Comparison of ENCODE assay signal across 27 cellular contexts in the genomic region with DNA sequence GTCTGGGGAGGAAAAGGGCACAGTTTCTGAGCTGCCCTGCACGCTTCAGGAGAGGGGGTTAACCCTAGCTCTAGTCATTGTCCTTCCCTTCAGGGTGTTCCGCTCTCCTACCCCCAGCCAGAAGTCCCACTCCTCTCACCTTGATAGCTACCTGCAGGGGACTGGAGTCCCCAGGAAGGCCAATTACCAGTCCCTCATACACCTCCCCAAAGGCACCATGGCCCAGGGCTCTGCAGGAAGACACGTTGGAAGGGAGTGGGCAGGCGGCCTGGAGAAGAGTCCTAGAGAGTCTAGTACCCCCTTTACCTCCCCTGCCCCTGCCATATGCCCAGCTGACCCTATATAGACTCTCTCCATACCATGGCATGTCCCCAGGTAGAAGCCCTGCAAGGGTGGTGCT. TPM values are rescaled to one million over a fixed set of nuclear protein-coding genes. Genes with fewer than 3 reads are reported as not detected.
DNase-seq lines count a peak whose midpoint lies in the region; ATAC-seq, FAIRE-seq and TF ChIP-seq lines count a peak whose summit lies in the region.
"Had no signal": no experiment of that assay in that cellular context is flagged by ENCODE, and none has a peak within 500 bp of the region (broad histone marks: within the 10 kb centered on the region; RNA-seq: fewer than 3 reads in every experiment).

No MANE protein-coding gene starts in this region.

- no peak overlapping the region for H3K14ac ChIP-seq in neuronal stem cell (ENCODE audit: low read length)

- ATAC-seq in HepG2 (peak; percentile 3; the same call in 1 of the 3 replicates), right lobe of liver (no peak), HG02981 (IDR thresholded peaks at IDR 0.05; ENCODE audit: unreplicated experiment) (no peak)
- ATAC-seq: GM12878 had no signal

- TF ChIP-seq POLR2A in HepG2 (IDR thresholded peaks at IDR 0.05; ENCODE audit: insufficient read depth in 1 of 2, low read depth in 2 of 2, low read length in 2 of 2) (no peak), right lobe of liver (IDR thresholded peaks at IDR 0.05) (no peak)

- H3K36me3 ChIP-seq in HepG2 (replicated peaks in 1 of 2; ENCODE audit: control insufficient read depth in 1 of 2, insufficient read depth in 2 of 2, low read length in 2 of 2) (peaks cover 8 to 18% of the 10 kb centered on the region in 2 experiments; a peak in 4 of 5 replicates), right lobe of liver (no peaks in the 10 kb centered on the region), neuronal stem cell (replicated peaks in 1 of 2; ENCODE audit: control insufficient read depth in 2 of 2, insufficient read depth in 2 of 2, low read length in 2 of 2) (no peaks in the 10 kb centered on the region)
- H3K36me3 ChIP-seq: BE2C, BLaER1 had no signal

- H3K4ac ChIP-seq in neuronal stem cell (ENCODE audit: low read length), result no peak overlapping the region

- H2BK120ac ChIP-seq in neuronal stem cell (ENCODE audit: low read depth, low read length), result peak overlapping the region; percentile 4

- no peak overlapping the region for H3K4me2 ChIP-seq in HepG2 (ENCODE audit: low read depth, low read length)
- no peak overlapping the region for H3K4me2 ChIP-seq in neuronal stem cell (ENCODE audit: insufficient read depth, low read length, poor library complexity, severe bottlenecking)
- H3K4me2 ChIP-seq: A549, BLaER1 had no signal

- H2AFZ ChIP-seq in HepG2 (ENCODE audit: low read length) (no peak overlapping the region), neuronal stem cell (ENCODE audit: low read length) (no peak overlapping the region)

- intact Hi-C loops in HepG2 (cut with micrococcal nuclease; ENCODE audit: unreplicated experiment), result loop anchor here (5.0 kb wide), 1 partner anchor 38 kb away; no protein-coding TSS in a partner anchor
- intact Hi-C loops in right lobe of liver (cut with DNase I), result no loop called here

- POLR2A ChIA-PET in HepG2 (lab: Yijun Ruan, JAX), result no interaction called here

- no peak overlapping the region for H4K91ac ChIP-seq in neuronal stem cell (ENCODE audit: low read depth, low read length, poor library complexity)

- no peaks in the 10 kb centered on the region for H4K20me1 ChIP-seq in HepG2 (ENCODE audit: insufficient read depth, low read length)

- H4K8ac ChIP-seq in neuronal stem cell (ENCODE audit: low read depth, low read length), result no peak overlapping the region

- H3K4me1 ChIP-seq in HepG2 (ENCODE audit: insufficient read depth, low read length) (no peaks in the 10 kb centered on the region), right lobe of liver (no peaks in the 10 kb centered on the region), neuronal stem cell (ENCODE audit: control insufficient read depth in 2 of 2, insufficient read depth in 1 of 2, low read depth in 1 of 2, low read length in 2 of 2) (peaks cover 3 to 16% of the 10 kb centered on the region in 2 donors)
- H3K4me1 ChIP-seq: A549 had no signal

- H3K79me2 ChIP-seq in HepG2 (ENCODE audit: insufficient read depth, low read length), result no peaks in the 10 kb centered on the region

- H3K9ac ChIP-seq in HepG2 (ENCODE audit: insufficient read depth, low read depth, low read length) (no peak overlapping the region), neuronal stem cell (ENCODE audit: low read depth, low read length, poor library complexity) (no peak overlapping the region)
- H3K9ac ChIP-seq: BLaER1 had no signal

- no peak overlapping the region for H2BK12ac ChIP-seq in neuronal stem cell (ENCODE audit: low read length)

- no peak overlapping the region for H2BK5ac ChIP-seq in neuronal stem cell (ENCODE audit: low read length)

- no peak overlapping the region for H3K4me3 ChIP-seq in HepG2 (replicated peaks in 1 of 3; ENCODE audit: insufficient read depth in 1 of 3, low read depth in 2 of 3, low read length in 3 of 3)
- H3K4me3 ChIP-seq in right lobe of liver, result no peak overlapping the region
- H3K4me3 ChIP-seq in neuronal stem cell (ENCODE audit: low read length in 2 of 2), result no peak overlapping the region
- H3K4me3 ChIP-seq: A549, BLaER1, GM12878 had no signal

- CTCF ChIA-PET in HepG2 (lab: Yijun Ruan, JAX; ENCODE audit: low intra/inter-chr PET ratio, low total read pairs), result no interaction called here

- TF ChIP-seq EP300 in HepG2 (IDR thresholded peaks at IDR 0.05; ENCODE audit: low read depth in 2 of 2, low read length in 2 of 2), result no peak
- no peak for TF ChIP-seq EP300 in HepG2 (CRISPR knock-in tag; IDR thresholded peaks at IDR 0.05; ENCODE audit: borderline replicate concordance)

- no peak overlapping the region for H2AK5ac ChIP-seq in neuronal stem cell (ENCODE audit: low read depth, low read length)

- no TSS peak for BruUV-seq in HepG2 (replicated peaks; lab: Mats Ljungman, UMichigan)

- TF ChIP-seq CTCF in HepG2 (CRISPR knock-in tag; IDR thresholded peaks at IDR 0.05) (no peak), right lobe of liver (IDR thresholded peaks at IDR 0.05) (no peak)

- H3K27me3 ChIP-seq in HepG2 (ENCODE audit: control insufficient read depth in 1 of 2, insufficient read depth in 2 of 2, low read length in 2 of 2), result no peaks in the 10 kb centered on the region; a peak in 1 of 5 replicates
- H3K27me3 ChIP-seq in right lobe of liver, result no peaks in the 10 kb centered on the region
- H3K27me3 ChIP-seq in neuronal stem cell (ENCODE audit: control insufficient read depth in 3 of 3, insufficient read depth in 3 of 3, low read depth in 1 of 3, low read length in 3 of 3), result peaks cover 29 to 90% (median 82%) of the 10 kb centered on the region in 3 experiments

- in situ Hi-C loops in HepG2 (cut with HindIII; ENCODE audit: extremely low pct_ligation_motif_present, low pct_unique_long_range_greater_than_20kb), result no loop called here

- 75% methylated on average over 4 of the region's 4 CpGs for WGBS in HepG2 (ENCODE audit: low lambda C conversion rate)
- WGBS in right lobe of liver (ENCODE audit: insufficient coverage, low coverage, low lambda C conversion rate, missing lambda C conversion rate), result 92% methylated on average over 2 of the region's 4 CpGs
- WGBS in neuronal stem cell (ENCODE audit: extremely low coverage in 2 of 2, insufficient read length in 2 of 2, insufficient replicate concordance in 1 of 2), 2 donors, result no CpG with 5 or more reads among the region's 4 CpGs

- H3K18ac ChIP-seq in neuronal stem cell (ENCODE audit: low read length), result no peak overlapping the region

- no peak overlapping the region for H3K27ac ChIP-seq in HepG2 (ENCODE audit: extremely low read length, insufficient read depth, low read length)
- H3K27ac ChIP-seq in right lobe of liver, result no peak overlapping the region
- no peak overlapping the region for H3K27ac ChIP-seq in neuronal stem cell (replicated peaks; ENCODE audit: low read length)
- H3K27ac ChIP-seq: 22Rv1, A549, BLaER1 had no signal

- DNase-seq in HepG2 (ENCODE audit: low spot score) (no peak), right lobe of liver (no peak), neuronal stem cell (ENCODE audit: low spot score) (no peak)
- DNase-seq in activated naive CD4-positive, alpha-beta T cell (lab: John Stamatoyannopoulos, UW), result no peak
- DNase-seq: AML-193; BE2C; C1 segment of cervical spinal cord; CD4-positive, alpha-beta memory T cell; CD4-positive, CD25-positive, alpha-beta regulatory T cell; CD8-positive, alpha-beta memory T cell; COR-L47; DMS 273 treated with DMSO at 0.1 percent for 48 hours; DMS153; DMS53; DMS79; DND-41; EL; GDM1 had no signal

- H3K9me3 ChIP-seq in HepG2 (ENCODE audit: low read length) (no peaks in the 10 kb centered on the region), right lobe of liver (no peaks in the 10 kb centered on the region), neuronal stem cell (replicated peaks in 1 of 2; ENCODE audit: control insufficient read depth in 2 of 2, insufficient read depth in 1 of 2, low read depth in 1 of 2, low read length in 2 of 2) (peaks cover 0 to 5% of the 10 kb centered on the region in 2 donors)
- H3K9me3 ChIP-seq: A549, BE2C, BLaER1 had no signal

- H2BK15ac ChIP-seq in neuronal stem cell (ENCODE audit: low read length), result no peak overlapping the region

- TF ChIP-seq RAD21 in HepG2 (CRISPR knock-in tag; IDR thresholded peaks at IDR 0.05), result no peak

- H3K23ac ChIP-seq in neuronal stem cell (ENCODE audit: low read depth, low read length, poor library complexity), result no peak overlapping the region

- no peak for FAIRE-seq in HepG2 (lab: Jason Lieb, UNC)
- FAIRE-seq: A549, GM12878, GM12892, GM18507 had no signal

- H3K79me1 ChIP-seq in neuronal stem cell (ENCODE audit: low read depth, low read length), result peaks cover 1% of the 10 kb centered on the region

RNA-seq across cellular contexts. Expression of a gene that starts 7.9 kb away (rescaled TPM):
- total RNA-seq in HepG2 (2016; rRNA removed; fragmentation: Illumina TruSeq; extraction: Trizol) (not detected in 2 replicates), right lobe of liver (1 to 10 TPM in 4 of 6 experiments, under 1 TPM in 2; 0.56 to 3.3 (median 1.8) TPM)
- total RNA-seq in HepG2 (2016; cell fraction: cytosol; rRNA removed; fragmentation: Illumina TruSeq; extraction: Trizol; ENCODE audit: low read depth), result not detected in 2 replicates
- total RNA-seq in HepG2 (2016; cell fraction: insoluble cytoplasmic fraction; rRNA removed; fragmentation: Illumina TruSeq; extraction: Trizol), result not detected in 2 replicates
- total RNA-seq in HepG2 (2016; cell fraction: membrane; rRNA removed; fragmentation: Illumina TruSeq; extraction: Trizol), result not detected in 2 replicates
- 0.12 TPM in 1 of 2 replicates, not detected in the other for total RNA-seq in HepG2 (2016; cell fraction: nucleus; rRNA removed; fragmentation: Illumina TruSeq; extraction: Trizol)
- 0.01 and 0.05 TPM in 2 replicates for polyA plus RNA-seq in HepG2 (2011; rRNA removed)
- polyA plus RNA-seq in HepG2 (2011; cell fraction: cytosol; rRNA removed), result 0.05 TPM in 1 of 2 replicates, not detected in the other
- 0.63 and 0.68 TPM in 2 replicates for polyA plus RNA-seq in HepG2 (2011; cell fraction: nucleus; rRNA removed)
- polyA plus RNA-seq in HepG2 (2012), result 0.19 TPM in 1 of 2 replicates, not detected in the other
- not detected in 2 replicates for polyA plus RNA-seq in HepG2 (2016; cell fraction: cytosol; fragmentation: Illumina TruSeq; extraction: Trizol; ENCODE audit: low read depth)
- not detected in 2 replicates for polyA plus RNA-seq in HepG2 (2016; cell fraction: insoluble cytoplasmic fraction; fragmentation: Illumina TruSeq; extraction: Trizol; ENCODE audit: low read depth)
- polyA plus RNA-seq in HepG2 (2016; cell fraction: membrane; fragmentation: Illumina TruSeq; extraction: Trizol; ENCODE audit: low read depth), result not detected in 2 replicates
- polyA plus RNA-seq in HepG2 (2016; cell fraction: nucleus; fragmentation: Illumina TruSeq; extraction: Trizol; ENCODE audit: insufficient read depth, low read depth), result not detected in 2 replicates
- 0.37 TPM in 1 of 2 replicates, not detected in the other for polyA minus RNA-seq in HepG2 (2011; rRNA and poly(A)+ RNA removed; ENCODE audit: low replicate concordance)
- not detected in 2 replicates for polyA minus RNA-seq in HepG2 (2011; cell fraction: cytosol; rRNA and poly(A)+ RNA removed)
- polyA minus RNA-seq in HepG2 (2011; cell fraction: nucleus; rRNA and poly(A)+ RNA removed), result not detected in 2 replicates
- polyA plus RNA-seq in neuronal stem cell (2013, experiment 1 of 2), result 0.03 TPM
- polyA plus RNA-seq in neuronal stem cell (2013, experiment 2 of 2), result 0.06 TPM
- total RNA-seq: G401 had no signal
- polyA plus RNA-seq: CD14-positive monocyte had no signal

RNA-seq across cellular contexts. Expression of a gene that starts 12.1 kb away (rescaled TPM):
- total RNA-seq in HepG2 (2016; rRNA removed; fragmentation: Illumina TruSeq; extraction: Trizol) (29.7 and 41.3 TPM in 2 replicates), right lobe of liver (10 to 100 TPM in 2 of 6 experiments, 1 to 10 TPM in 1, under 1 TPM in 3; 0.60 to 15.5 (median 1.4) TPM)
- 18.2 and 21.9 TPM in 2 replicates for total RNA-seq in HepG2 (2016; cell fraction: cytosol; rRNA removed; fragmentation: Illumina TruSeq; extraction: Trizol; ENCODE audit: low read depth)
- 29.5 and 42.6 TPM in 2 replicates for total RNA-seq in HepG2 (2016; cell fraction: insoluble cytoplasmic fraction; rRNA removed; fragmentation: Illumina TruSeq; extraction: Trizol)
- total RNA-seq in HepG2 (2016; cell fraction: membrane; rRNA removed; fragmentation: Illumina TruSeq; extraction: Trizol), result 35.6 and 37.8 TPM in 2 replicates
- 20.4 and 24.5 TPM in 2 replicates for total RNA-seq in HepG2 (2016; cell fraction: nucleus; rRNA removed; fragmentation: Illumina TruSeq; extraction: Trizol)
- polyA plus RNA-seq in HepG2 (2011; rRNA removed), result 13.2 and 16.4 TPM in 2 replicates
- polyA plus RNA-seq in HepG2 (2011; cell fraction: cytosol; rRNA removed), result 16.8 and 21.5 TPM in 2 replicates
- 31.6 and 37.7 TPM in 2 replicates for polyA plus RNA-seq in HepG2 (2011; cell fraction: nucleus; rRNA removed)
- 11.4 and 12.0 TPM in 2 replicates for polyA plus RNA-seq in HepG2 (2012)
- polyA plus RNA-seq in HepG2 (2016; cell fraction: cytosol; fragmentation: Illumina TruSeq; extraction: Trizol; ENCODE audit: low read depth), result 20.8 and 23.5 TPM in 2 replicates
- 34.6 and 34.9 TPM in 2 replicates for polyA plus RNA-seq in HepG2 (2016; cell fraction: insoluble cytoplasmic fraction; fragmentation: Illumina TruSeq; extraction: Trizol; ENCODE audit: low read depth)
- polyA plus RNA-seq in HepG2 (2016; cell fraction: membrane; fragmentation: Illumina TruSeq; extraction: Trizol; ENCODE audit: low read depth), result 30.1 and 33.1 TPM in 2 replicates
- polyA plus RNA-seq in HepG2 (2016; cell fraction: nucleus; fragmentation: Illumina TruSeq; extraction: Trizol; ENCODE audit: insufficient read depth, low read depth), result 50.2 and 55.6 TPM in 2 replicates
- 1.6 and 25.3 TPM in 2 replicates for polyA minus RNA-seq in HepG2 (2011; rRNA and poly(A)+ RNA removed; ENCODE audit: low replicate concordance)
- polyA minus RNA-seq in HepG2 (2011; cell fraction: cytosol; rRNA and poly(A)+ RNA removed), result 14.9 and 16.9 TPM in 2 replicates
- polyA minus RNA-seq in HepG2 (2011; cell fraction: nucleus; rRNA and poly(A)+ RNA removed), result 6.8 and 9.9 TPM in 2 replicates
- 0.46 TPM for polyA plus RNA-seq in neuronal stem cell (2013, experiment 1 of 2)
- 0.47 TPM for polyA plus RNA-seq in neuronal stem cell (2013, experiment 2 of 2)
- total RNA-seq: CD4-positive, CD25-positive, alpha-beta regulatory T cell had no signal
- polyA plus RNA-seq: CD14-positive monocyte; CD4-positive, CD25-positive, alpha-beta regulatory T cell; CD8-positive, alpha-beta memory T cell had no signal

RNA-seq across cellular contexts. Expression of a gene that starts 38.3 kb away (rescaled TPM):
- 20.6 and 28.1 TPM in 2 replicates for total RNA-seq in HepG2 (2016; rRNA removed; fragmentation: Illumina TruSeq; extraction: Trizol)
- total RNA-seq in HepG2 (2016; cell fraction: cytosol; rRNA removed; fragmentation: Illumina TruSeq; extraction: Trizol; ENCODE audit: low read depth), result 2.9 and 4.8 TPM in 2 replicates
- 19.4 and 24.9 TPM in 2 replicates for total RNA-seq in HepG2 (2016; cell fraction: insoluble cytoplasmic fraction; rRNA removed; fragmentation: Illumina TruSeq; extraction: Trizol)
- 7.5 and 9.5 TPM in 2 replicates for total RNA-seq in HepG2 (2016; cell fraction: membrane; rRNA removed; fragmentation: Illumina TruSeq; extraction: Trizol)
- total RNA-seq in HepG2 (2016; cell fraction: nucleus; rRNA removed; fragmentation: Illumina TruSeq; extraction: Trizol), result 20.1 and 24.6 TPM in 2 replicates
- polyA plus RNA-seq in HepG2 (2011; rRNA removed), result 15.1 and 16.2 TPM in 2 replicates
- 7.0 and 9.8 TPM in 2 replicates for polyA plus RNA-seq in HepG2 (2011; cell fraction: cytosol; rRNA removed)
- 56.6 and 66.8 TPM in 2 replicates for polyA plus RNA-seq in HepG2 (2011; cell fraction: nucleus; rRNA removed)
- 26.5 TPM in 2 replicates for polyA plus RNA-seq in HepG2 (2012)
- 2.1 and 2.5 TPM in 2 replicates for polyA plus RNA-seq in HepG2 (2016; cell fraction: cytosol; fragmentation: Illumina TruSeq; extraction: Trizol; ENCODE audit: low read depth)
- 15.7 and 22.2 TPM in 2 replicates for polyA plus RNA-seq in HepG2 (2016; cell fraction: insoluble cytoplasmic fraction; fragmentation: Illumina TruSeq; extraction: Trizol; ENCODE audit: low read depth)
- polyA plus RNA-seq in HepG2 (2016; cell fraction: membrane; fragmentation: Illumina TruSeq; extraction: Trizol; ENCODE audit: low read depth), result 3.5 and 5.6 TPM in 2 replicates
- polyA plus RNA-seq in HepG2 (2016; cell fraction: nucleus; fragmentation: Illumina TruSeq; extraction: Trizol; ENCODE audit: insufficient read depth, low read depth), result 36.5 and 38.9 TPM in 2 replicates
- polyA minus RNA-seq in HepG2 (2011; rRNA and poly(A)+ RNA removed; ENCODE audit: low replicate concordance), result 24.4 and 46.4 TPM in 2 replicates
- polyA minus RNA-seq in HepG2 (2011; cell fraction: cytosol; rRNA and poly(A)+ RNA removed), result 13.8 and 16.5 TPM in 2 replicates
- 27.7 and 30.0 TPM in 2 replicates for polyA minus RNA-seq in HepG2 (2011; cell fraction: nucleus; rRNA and poly(A)+ RNA removed)
- total RNA-seq in right lobe of liver, result 10 to 100 TPM; 13.9 to 20.8 (median 17.9) TPM
- polyA plus RNA-seq in neuronal stem cell (2013, experiment 1 of 2), result 21.6 TPM
- 20.4 TPM for polyA plus RNA-seq in neuronal stem cell (2013, experiment 2 of 2)

RNA-seq across cellular contexts. Expression of a gene that starts 53.2 kb away (rescaled TPM):
- total RNA-seq in HepG2 (2016; rRNA removed; fragmentation: Illumina TruSeq; extraction: Trizol) (12.4 and 24.0 TPM in 2 replicates), right lobe of liver (1 to 10 TPM; 1.1 to 2.9 (median 1.8) TPM)
- total RNA-seq in HepG2 (2016; cell fraction: cytosol; rRNA removed; fragmentation: Illumina TruSeq; extraction: Trizol; ENCODE audit: low read depth), result 8.5 and 10.2 TPM in 2 replicates
- total RNA-seq in HepG2 (2016; cell fraction: insoluble cytoplasmic fraction; rRNA removed; fragmentation: Illumina TruSeq; extraction: Trizol), result 12.7 and 22.1 TPM in 2 replicates
- total RNA-seq in HepG2 (2016; cell fraction: membrane; rRNA removed; fragmentation: Illumina TruSeq; extraction: Trizol), result 13.7 and 17.0 TPM in 2 replicates
- total RNA-seq in HepG2 (2016; cell fraction: nucleus; rRNA removed; fragmentation: Illumina TruSeq; extraction: Trizol), result 16.6 and 22.9 TPM in 2 replicates
- polyA plus RNA-seq in HepG2 (2011; rRNA removed), result 43.6 and 48.0 TPM in 2 replicates
- polyA plus RNA-seq in HepG2 (2011; cell fraction: cytosol; rRNA removed), result 34.1 and 42.7 TPM in 2 replicates
- 45.0 and 51.9 TPM in 2 replicates for polyA plus RNA-seq in HepG2 (2011; cell fraction: nucleus; rRNA removed)
- polyA plus RNA-seq in HepG2 (2012), result 24.1 and 31.2 TPM in 2 replicates
- 3.8 and 5.0 TPM in 2 replicates for polyA plus RNA-seq in HepG2 (2016; cell fraction: cytosol; fragmentation: Illumina TruSeq; extraction: Trizol; ENCODE audit: low read depth)
- 9.1 and 11.5 TPM in 2 replicates for polyA plus RNA-seq in HepG2 (2016; cell fraction: insoluble cytoplasmic fraction; fragmentation: Illumina TruSeq; extraction: Trizol; ENCODE audit: low read depth)
- 8.9 and 12.0 TPM in 2 replicates for polyA plus RNA-seq in HepG2 (2016; cell fraction: membrane; fragmentation: Illumina TruSeq; extraction: Trizol; ENCODE audit: low read depth)
- polyA plus RNA-seq in HepG2 (2016; cell fraction: nucleus; fragmentation: Illumina TruSeq; extraction: Trizol; ENCODE audit: insufficient read depth, low read depth), result 23.9 and 24.2 TPM in 2 replicates
- polyA minus RNA-seq in HepG2 (2011; rRNA and poly(A)+ RNA removed; ENCODE audit: low replicate concordance), result 189 and 236 TPM in 2 replicates
- 48.4 and 49.0 TPM in 2 replicates for polyA minus RNA-seq in HepG2 (2011; cell fraction: cytosol; rRNA and poly(A)+ RNA removed)
- polyA minus RNA-seq in HepG2 (2011; cell fraction: nucleus; rRNA and poly(A)+ RNA removed), result 33.2 and 34.2 TPM in 2 replicates
- 121 TPM for polyA plus RNA-seq in neuronal stem cell (2013, experiment 1 of 2)
- polyA plus RNA-seq in neuronal stem cell (2013, experiment 2 of 2), result 118 TPM
- total RNA-seq: CD4-positive, CD25-positive, alpha-beta regulatory T cell had no signal
